In the genomic region with DNA sequence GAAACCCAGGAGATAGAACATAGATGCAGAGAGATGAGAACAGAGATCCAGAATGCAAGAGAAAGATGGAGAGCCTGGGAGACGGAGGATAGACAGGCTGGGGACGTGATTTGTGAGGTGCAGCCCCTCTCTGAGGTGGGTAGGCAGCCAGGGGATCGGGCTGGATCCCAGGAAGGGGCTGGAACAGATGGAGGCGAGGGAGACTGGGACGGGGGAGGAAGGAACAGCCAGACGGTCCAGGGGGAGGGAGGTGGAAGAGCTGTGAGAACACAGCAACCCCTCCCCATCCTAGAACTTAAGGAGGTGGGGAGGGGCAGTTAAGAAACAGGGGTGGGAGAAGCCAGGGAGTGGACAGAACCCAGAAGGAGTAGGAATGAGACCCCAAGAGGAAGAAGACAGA, we compare ENCODE assay signal across 31 cellular contexts. TPM values are rescaled to one million over a fixed set of nuclear protein-coding genes. Genes with fewer than 3 reads are reported as not detected.
"Had no signal": no experiment of that assay in that cellular context is flagged by ENCODE, and none has a peak within 500 bp of the region (broad histone marks: within the 10 kb centered on the region; RNA-seq: fewer than 3 reads in every experiment).

No MANE protein-coding gene starts in this region.

- H3K4me1 ChIP-seq: adrenal gland, pancreas, upper lobe of right lung had no signal

- DNase-seq: activated B cell treated with CpG ODN at 0.5 μM for 24 hours; activated CD4-positive, alpha-beta T cell treated with anti-CD3 and anti-CD28 coated beads for 36 hours; activated CD4-positive, alpha-beta T cell treated with anti-CD3 and anti-CD28 coated beads, Interleukin-2, amount 50 U/mL, for 4 hours; activated CD8-positive, alpha-beta memory T cell treated with anti-CD3 and anti-CD28 coated beads for 24 hours; activated CD8-positive, alpha-beta memory T cell treated with anti-CD3 and anti-CD28 coated beads, Interleukin-2, amount 50 U/mL, for 4 hours; activated naive CD4-positive, alpha-beta T cell; activated T-cell treated with anti-CD3 and anti-CD28 coated beads, Interleukin-2, amount 50 U/mL, for 24 hours; adrenal gland; cerebellar nuclear complex; cortex of kidney; foreskin fibroblast; kidney glomerular epithelial cell; left lung; naive thymus-derived CD8-positive, alpha-beta T cell; pancreas; stimulated activated CD4-positive, alpha-beta T cell treated with anti-CD3 and anti-CD28 coated beads, Interleukin-12 subunit alpha, Interleukin-12 subunit beta, amount 100 ng/mL, for 4 hours; T-cell; thyroid gland; upper lobe of right lung had no signal

- ATAC-seq: activated CD4-positive, alpha-beta T cell treated with anti-CD3 and anti-CD28 coated beads for 36 hours; activated T-helper 17 cell treated with anti-CD3 and anti-CD28 coated beads, Interleukin-2, amount 50 U/mL, for 72 hours; left lung; naive thymus-derived CD8-positive, alpha-beta T cell; pancreas; right cardiac atrium; T-cell; upper lobe of right lung had no signal

- H3K4me3 ChIP-seq: adrenal gland, hepatocyte, left lung, pancreas, thyroid gland, upper lobe of right lung had no signal

- H3K9me3 ChIP-seq: adrenal gland, left lung, neutrophil, pancreas, thyroid gland, upper lobe of right lung had no signal

- H3K36me3 ChIP-seq: adrenal gland, left lung, neutrophil, pancreas, thyroid gland, upper lobe of right lung had no signal

- H3K27ac ChIP-seq: adrenal gland, hepatocyte, left lung, neutrophil, pancreas, thyroid gland, upper lobe of right lung had no signal

RNA-seq across cellular contexts. Expression of gene SLC17A7, which starts 3.1 kb away (rescaled TPM):
- total RNA-seq: bronchial epithelial cell, epithelial cell of proximal tubule, glomerular endothelial cell, pulmonary artery endothelial cell had no signal

RNA-seq across cellular contexts. Expression of gene GFY, which starts 13.1 kb away (rescaled TPM):
- total RNA-seq: activated B cell treated with CpG ODN at 0.5 μM for 24 hours; activated CD4-positive, alpha-beta T cell treated with anti-CD3 and anti-CD28 coated beads for 36 hours; activated T-helper 17 cell treated with anti-CD3 and anti-CD28 coated beads, Interleukin-2, amount 50 U/mL, for 72 hours; adrenal gland; bronchial epithelial cell; epithelial cell of proximal tubule; fibroblast of lung; glomerular endothelial cell; hepatocyte; left lung; lung microvascular endothelial cell; mesothelial cell of epicardium; naive thymus-derived CD8-positive, alpha-beta T cell; pancreas; pulmonary artery endothelial cell; right cardiac atrium; skeletal muscle tissue; thyroid gland; upper lobe of right lung had no signal

RNA-seq across cellular contexts. Expression of gene PTH2, which starts 15.0 kb away (rescaled TPM):
- total RNA-seq: activated B cell treated with CpG ODN at 0.5 μM for 24 hours; activated CD4-positive, alpha-beta T cell treated with anti-CD3 and anti-CD28 coated beads for 36 hours; activated T-helper 17 cell treated with anti-CD3 and anti-CD28 coated beads, Interleukin-2, amount 50 U/mL, for 72 hours; adrenal gland; bronchial epithelial cell; epithelial cell of proximal tubule; fibroblast of lung; glomerular endothelial cell; hepatocyte; left lung; lung microvascular endothelial cell; mesothelial cell of epicardium; naive thymus-derived CD8-positive, alpha-beta T cell; pancreas; pulmonary artery endothelial cell; right cardiac atrium; skeletal muscle tissue; T-cell; thyroid gland; upper lobe of right lung had no signal
